8 cellular contexts compared by ENCODE assay signal in genomic region chr9:129626079-129626943, GRCh38. TPM values are rescaled to one million over a fixed set of nuclear protein-coding genes. Genes with fewer than 3 reads are reported as not detected.
A peak's percentile ranks its signal among the peaks of the same experiment; 100 is the strongest.
DNase-seq lines count a peak whose midpoint lies in the region; ATAC-seq and TF ChIP-seq lines count a peak whose summit lies in the region.

Gene NTMT1, plus strand, starts transcription at chr9:129626163. Its CDS starts 6,541 bp downstream, at chr9:129632704.

- peaks cover 0 to 3% (median 0%) of the 10 kb centered on the region in 7 donors for H3K9me3 Mint-ChIP-seq in CD14-positive monocyte

- peaks cover 16 to 20% of the 10 kb centered on the region in 2 donors for H3K36me3 Mint-ChIP-seq in CD14-positive monocyte

- no peak for TF ChIP-seq CTCF in CD14-positive monocyte (IDR thresholded peaks at IDR 0.05)

- H3K27me3 Mint-ChIP-seq in CD14-positive monocyte (ENCODE audit: low read depth in 3 of 3): peaks cover 3 to 7% (median 5%) of the 10 kb centered on the region in 3 donors

- H3K4me3 Mint-ChIP-seq in CD14-positive monocyte: peak within 1 kb of the TSS; percentile 80 to 94

- DNase-seq in CD14-positive monocyte (ENCODE audit: low spot score) (peak; percentile 91), NCI-H82 (lab: John Stamatoyannopoulos, UW) (peak; percentile 81), medulla oblongata (ENCODE audit: extremely low spot score) (peak; percentile 88)
- DNase-seq in activated CD8-positive, alpha-beta memory T cell treated with anti-CD3 and anti-CD28 coated beads for 1 hour (ENCODE audit: extremely low read depth in 1 of 2, low read depth in 1 of 2): peak; percentile 80 to 89
- peak; percentile 86 for DNase-seq in effector CD8-positive, alpha-beta T cell (lab: John Stamatoyannopoulos, UW)
- DNase-seq in stimulated activated CD8-positive, alpha-beta memory T cell treated with anti-CD3 and anti-CD28 coated beads, Interleukin-12 subunit alpha, Interleukin-12 subunit beta, amount 100 ng/mL, for 1 hour (ENCODE audit: low read depth): peak; percentile 88

- intact Hi-C loops in CD14-positive monocyte (cut with micrococcal nuclease): loop anchor here in 1 of 2 donors (2.0 to 5.0 kb wide), 2 partner anchors 16 to 449 kb away; partner anchors contain the start of genes ASB6 and IER5L

- ATAC-seq in GM19351 (IDR thresholded peaks at IDR 0.05; ENCODE audit: unreplicated experiment): peak; percentile 84
- peak; percentile 79 for ATAC-seq in HG03521 (IDR thresholded peaks at IDR 0.05; ENCODE audit: unreplicated experiment)

- peak within 1 kb of the TSS; percentile 89 to 96 (median 93) for H3K27ac Mint-ChIP-seq in CD14-positive monocyte

- peaks cover 64% of the 10 kb centered on the region for H3K4me1 Mint-ChIP-seq in CD14-positive monocyte

RNA-seq across cellular contexts. Expression of gene NTMT1, which starts in this region (rescaled TPM):
- 10 to 100 TPM; 28.2 to 43.9 TPM for polyA plus RNA-seq in CD14-positive monocyte

Comparison
In these comparisons a context has a peak if more than half of its experiments do, and no peak if none do; other contexts are left out.
1. Peak in every context shown above with its lines: DNase-seq and ATAC-seq.